Comparison of ENCODE assay signal across 1 cellular context in genomic region chr12:122366685-122367475, GRCh38.
TF ChIP-seq lines count a peak whose summit lies in the region.

No MANE protein-coding gene starts in this region.

TF ChIP-seq in HepG2, 621 proteins besides CTCF, POLR2A, EP300 and RAD21 (continued from another document):
- no peak for TF ChIP-seq PRDM10 (CRISPR knock-in tag; IDR thresholded peaks at IDR 0.05; ENCODE audit: low read depth)
- peak; percentile 83; the same call in 1 of the 2 replicates for TF ChIP-seq ATF2 (CRISPR knock-in tag; IDR thresholded peaks at IDR 0.05)
- no peak for TF ChIP-seq HNF4A (CRISPR knock-in tag; IDR thresholded peaks at IDR 0.05)
- TF ChIP-seq DBP (CRISPR knock-in tag; IDR thresholded peaks at IDR 0.05; ENCODE audit: not compliant biosample characterization), result no peak
- TF ChIP-seq NFE2L2 (IDR thresholded peaks at IDR 0.05; ENCODE audit: low read length), result no peak
- peak; percentile 70; the same call in 1 of the 2 replicates for TF ChIP-seq TBX3 (IDR thresholded peaks at IDR 0.05; ENCODE audit: borderline replicate concordance)
- no peak for TF ChIP-seq ZNF598 (CRISPR knock-in tag; IDR thresholded peaks at IDR 0.05; ENCODE audit: borderline replicate concordance)
- no peak for TF ChIP-seq ZNF281 (CRISPR knock-in tag; IDR thresholded peaks at IDR 0.05; ENCODE audit: borderline replicate concordance)
- peak; percentile 98 for TF ChIP-seq CEBPG (CRISPR knock-in tag; IDR thresholded peaks at IDR 0.05)
- TF ChIP-seq JUND (CRISPR knock-in tag; IDR thresholded peaks at IDR 0.05), result peak; percentile 74; the same call in 1 of the 2 replicates
- TF ChIP-seq PAXIP1 (CRISPR knock-in tag; conservative IDR thresholded peaks at IDR 0.05), result no peak
- TF ChIP-seq TBX2 (CRISPR knock-in tag; IDR thresholded peaks at IDR 0.05; ENCODE audit: borderline replicate concordance), result peak; percentile 62; the same call in 1 of the 2 replicates
- peak; percentile 95 to 98 for TF ChIP-seq ATF4 (CRISPR knock-in tag; IDR thresholded peaks at IDR 0.05)
- TF ChIP-seq SAP130 (CRISPR knock-in tag; IDR thresholded peaks at IDR 0.05; ENCODE audit: low read depth), result peak; percentile 61
TF ChIP-seq in HepG2: peak in this region for 35.
